Comparison of ENCODE assay signal across 1 cellular context in genomic region chr1:43274125-43274803, GRCh38.
TF ChIP-seq lines count a peak whose summit lies in the region.

No MANE protein-coding gene starts in this region.

TF ChIP-seq in SK-N-SH treated with all-trans-retinoic acid at 6 μM for 48 hours, 23 proteins besides CTCF, POLR2A, EP300 and RAD21 (continued from another document):
- TF ChIP-seq CREB5 (CRISPR knock-in tag; IDR thresholded peaks at IDR 0.05; ENCODE audit: low read depth): no peak
- no peak for TF ChIP-seq TSHZ2 (CRISPR knock-in tag; IDR thresholded peaks at IDR 0.05)
- no peak for TF ChIP-seq RARB (CRISPR knock-in tag; IDR thresholded peaks at IDR 0.05)
- no peak for TF ChIP-seq SNAI2 (CRISPR knock-in tag; IDR thresholded peaks at IDR 0.05)
- no peak for TF ChIP-seq CSDC2 (CRISPR knock-in tag; IDR thresholded peaks at IDR 0.05)
- no peak for TF ChIP-seq POU6F1 (CRISPR knock-in tag; IDR thresholded peaks at IDR 0.05; ENCODE audit: borderline replicate concordance, low read depth)
- TF ChIP-seq ZNF565 (CRISPR knock-in tag; conservative IDR thresholded peaks at IDR 0.05; ENCODE audit: low read depth): no peak
- no peak for TF ChIP-seq ZFP30 (CRISPR knock-in tag; IDR thresholded peaks at IDR 0.05)
- TF ChIP-seq ARNTL (CRISPR knock-in tag; IDR thresholded peaks at IDR 0.05; ENCODE audit: borderline replicate concordance, low read depth): no peak
- no peak for TF ChIP-seq ESRRG (CRISPR knock-in tag; IDR thresholded peaks at IDR 0.05)
- no peak for TF ChIP-seq ISL1 (CRISPR knock-in tag; IDR thresholded peaks at IDR 0.05)
- TF ChIP-seq PPARA (CRISPR knock-in tag; IDR thresholded peaks at IDR 0.05; ENCODE audit: borderline replicate concordance): no peak
